18 cellular contexts compared by ENCODE assay signal in genomic region chr12:131043401-131043871, GRCh38.
"Had no signal": no experiment of that assay in that cellular context is flagged by ENCODE, and none has a peak within 500 bp of the region (broad histone marks: within the 10 kb centered on the region; RNA-seq: fewer than 3 reads in every experiment).

No MANE protein-coding gene starts in this region.

- DNase-seq: cerebellar nuclear complex; effector memory CD8-positive, alpha-beta T cell; gastrocnemius medialis; immature natural killer cell; left cardiac atrium; left ventricle myocardium superior; mammary epithelial cell; naive thymus-derived CD4-positive, alpha-beta T cell; nephron progenitor cell; stimulated activated CD4-positive, alpha-beta T cell treated with anti-CD3 and anti-CD28 coated beads, Interleukin-2, amount 100 ng/mL, for 24 hours; stimulated activated CD4-positive, alpha-beta T cell treated with anti-CD3 and anti-CD28 coated beads, Interleukin-4, amount 100 ng/mL, for 4 hours; stimulated activated naive B cell treated with anti-CD40 and anti-IgM and Interleukin-4, amounts not matched to agents 10 μg/mL and 1 μg/mL and 100 μg/mL, for 72 hours; uterus had no signal

- H3K36me3 ChIP-seq: gastrocnemius medialis, neutrophil, suprapubic skin, thyroid gland, uterus had no signal

- H3K9me3 ChIP-seq: esophagus muscularis mucosa, gastrocnemius medialis, neutrophil, suprapubic skin, thyroid gland, uterus had no signal

- ATAC-seq: effector memory CD8-positive, alpha-beta T cell; gastrocnemius medialis; left cardiac atrium; left ventricle myocardium superior; naive thymus-derived CD4-positive, alpha-beta T cell; stimulated activated naive B cell treated with anti-CD40 and anti-IgM and Interleukin-4, amounts not matched to agents 10 μg/mL and 1 μg/mL and 100 μg/mL, for 72 hours had no signal

- H3K4me1 ChIP-seq: uterus had no signal

- H3K27ac ChIP-seq: epithelial cell of prostate, esophagus muscularis mucosa, gastrocnemius medialis, neutrophil, suprapubic skin, thyroid gland, uterus had no signal

- H3K4me3 ChIP-seq: esophagus muscularis mucosa, gastrocnemius medialis, suprapubic skin, thyroid gland, uterus had no signal

- H3K27me3 ChIP-seq: esophagus muscularis mucosa, gastrocnemius medialis, neutrophil, thyroid gland, uterus had no signal
